Comparison of ENCODE assay signal across 14 cellular contexts in the genomic region with DNA sequence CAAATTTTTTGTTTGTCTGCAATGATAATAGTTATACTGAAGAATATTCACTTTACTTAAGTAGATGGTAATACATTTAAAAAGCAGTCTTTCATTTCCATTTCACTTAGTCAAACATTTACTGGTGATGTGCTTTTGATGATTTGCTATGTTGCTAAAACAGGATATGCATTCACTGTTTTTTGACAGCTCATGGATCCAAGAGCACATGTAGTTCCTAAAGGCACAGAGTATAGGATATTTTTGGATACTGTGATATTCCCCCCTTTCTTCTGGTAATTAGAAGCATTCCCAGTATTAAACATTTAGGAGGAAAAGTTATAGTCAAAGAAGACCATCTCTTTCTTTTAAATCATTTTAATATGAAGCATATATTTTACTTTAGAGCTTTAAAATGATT.
"Had no signal": no experiment of that assay in that cellular context is flagged by ENCODE, and none has a peak within 500 bp of the region (broad histone marks: within the 10 kb centered on the region; RNA-seq: fewer than 3 reads in every experiment).

No MANE protein-coding gene starts in this region.

- ATAC-seq: activated T-cell treated with anti-CD3 and anti-CD28 coated beads, Interleukin-2, amount 50 U/mL, for 4 hours; lower lobe of right lung had no signal

- H3K27ac ChIP-seq: lower lobe of right lung, SJSA1, vagina, VCaP had no signal

- DNase-seq: activated CD4-positive, alpha-beta T cell treated with anti-CD3 and anti-CD28 coated beads for 4 hours; activated T-cell treated with anti-CD3 and anti-CD28 coated beads, Interleukin-2, amount 50 U/mL, for 4 hours; central memory CD4-positive, alpha-beta T cell; cortex of kidney; effector CD8-positive, alpha-beta T cell; lower lobe of right lung; stimulated activated CD4-positive, alpha-beta T cell treated with anti-CD3 and anti-CD28 coated beads, Interleukin-4, amount 100 ng/mL, for 1 hour; stimulated activated CD8-positive, alpha-beta memory T cell treated with anti-CD3 and anti-CD28 coated beads, Interleukin-4, amount 100 ng/mL, for 48 hours; T-helper 1 cell had no signal

- H3K27me3 ChIP-seq: hepatocyte, neutrophil, SJSA1, vagina had no signal

- H3K4me3 ChIP-seq: hepatocyte, lower lobe of right lung, SJSA1, vagina had no signal

- H3K9me3 ChIP-seq: lower lobe of right lung, neutrophil, SJSA1, vagina had no signal

- H3K36me3 ChIP-seq: neutrophil, SJSA1, vagina had no signal
